In the genomic region with DNA sequence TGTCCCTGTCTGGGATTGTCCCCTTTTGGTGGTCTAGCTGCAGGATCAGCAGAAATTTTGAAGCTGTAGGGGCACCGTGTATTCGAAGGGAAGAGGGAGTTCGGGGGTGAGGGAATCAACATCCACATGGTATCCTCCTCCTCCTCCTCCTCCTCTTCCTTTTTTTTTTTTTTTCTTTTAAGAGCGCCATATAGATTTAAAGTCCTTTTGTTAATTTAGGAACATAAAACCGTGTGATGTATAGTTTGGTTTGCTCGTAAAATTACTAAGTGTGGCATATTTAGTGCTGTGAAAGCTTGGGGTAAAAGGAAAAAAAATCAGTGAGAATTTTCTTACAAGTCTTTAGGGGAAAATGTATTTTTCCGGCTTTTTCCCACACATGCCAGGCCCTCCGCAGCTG, we compare ENCODE assay signal across 3 cellular contexts.
TF ChIP-seq lines count a peak whose summit lies in the region.

No MANE protein-coding gene starts in this region.

TF ChIP-seq in SK-N-SH, 30 proteins besides CTCF, POLR2A, EP300 and RAD21:
- TF ChIP-seq RFX5 (IDR thresholded peaks at IDR 0.05; ENCODE audit: low read length) = no peak
- TF ChIP-seq SMC3 (IDR thresholded peaks at IDR 0.05; ENCODE audit: low read depth, low read length) = no peak
- TF ChIP-seq ELF1 (IDR thresholded peaks at IDR 0.05) = no peak
- TF ChIP-seq FOXM1 (IDR thresholded peaks at IDR 0.05; ENCODE audit: low read depth) = no peak
- TF ChIP-seq TAF1 (IDR thresholded peaks at IDR 0.05; ENCODE audit: borderline replicate concordance, low read depth, low read length) = no peak
- TF ChIP-seq SIN3A (IDR thresholded peaks at IDR 0.05; ENCODE audit: borderline replicate concordance, low read depth, low read length) = no peak
- TF ChIP-seq MEF2A (IDR thresholded peaks at IDR 0.05; ENCODE audit: borderline replicate concordance, low read depth) = no peak
- TF ChIP-seq RXRA (IDR thresholded peaks at IDR 0.05; ENCODE audit: borderline replicate concordance, low read depth) = no peak
- no peak for TF ChIP-seq MXI1 (IDR thresholded peaks at IDR 0.05; ENCODE audit: low read depth, low read length)
- TF ChIP-seq, protein P1, sequence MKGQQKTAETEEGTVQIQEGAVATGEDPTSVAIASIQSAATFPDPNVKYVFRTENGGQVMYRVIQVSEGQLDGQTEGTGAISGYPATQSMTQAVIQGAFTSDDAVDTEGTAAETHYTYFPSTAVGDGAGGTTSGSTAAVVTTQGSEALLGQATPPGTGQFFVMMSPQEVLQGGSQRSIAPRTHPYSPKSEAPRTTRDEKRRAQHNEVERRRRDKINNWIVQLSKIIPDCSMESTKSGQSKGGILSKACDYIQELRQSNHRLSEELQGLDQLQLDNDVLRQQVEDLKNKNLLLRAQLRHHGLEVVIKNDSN (IDR thresholded peaks at IDR 0.05; ENCODE audit: borderline replicate concordance, low read depth) = no peak
- TF ChIP-seq, protein P2, sequence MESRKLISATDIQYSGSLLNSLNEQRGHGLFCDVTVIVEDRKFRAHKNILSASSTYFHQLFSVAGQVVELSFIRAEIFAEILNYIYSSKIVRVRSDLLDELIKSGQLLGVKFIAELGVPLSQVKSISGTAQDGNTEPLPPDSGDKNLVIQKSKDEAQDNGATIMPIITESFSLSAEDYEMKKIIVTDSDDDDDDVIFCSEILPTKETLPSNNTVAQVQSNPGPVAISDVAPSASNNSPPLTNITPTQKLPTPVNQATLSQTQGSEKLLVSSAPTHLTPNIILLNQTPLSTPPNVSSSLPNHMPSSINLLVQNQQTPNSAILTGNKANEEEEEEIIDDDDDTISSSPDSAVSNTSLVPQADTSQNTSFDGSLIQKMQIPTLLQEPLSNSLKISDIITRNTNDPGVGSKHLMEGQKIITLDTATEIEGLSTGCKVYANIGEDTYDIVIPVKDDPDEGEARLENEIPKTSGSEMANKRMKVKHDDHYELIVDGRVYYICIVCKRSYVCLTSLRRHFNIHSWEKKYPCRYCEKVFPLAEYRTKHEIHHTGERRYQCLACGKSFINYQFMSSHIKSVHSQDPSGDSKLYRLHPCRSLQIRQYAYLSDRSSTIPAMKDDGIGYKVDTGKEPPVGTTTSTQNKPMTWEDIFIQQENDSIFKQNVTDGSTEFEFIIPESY (IDR thresholded peaks at IDR 0.05; ENCODE audit: borderline replicate concordance, low read depth) = no peak

TF ChIP-seq in SK-N-SH treated with all-trans-retinoic acid at 6 μM for 48 hours, 23 proteins besides CTCF, POLR2A, EP300 and RAD21:
- TF ChIP-seq ZFP3 (CRISPR knock-in tag; IDR thresholded peaks at IDR 0.05) (no peak), BACH2 (CRISPR knock-in tag; IDR thresholded peaks at IDR 0.05; ENCODE audit: borderline replicate concordance) (no peak), RARB (CRISPR knock-in tag; IDR thresholded peaks at IDR 0.05) (no peak)
TF ChIP-seq in SK-N-SH treated with all-trans-retinoic acid at 6 μM for 48 hours: peak in this region for 0.

TF ChIP-seq in H1, 55 proteins besides CTCF, POLR2A, EP300 and RAD21:
- TF ChIP-seq GTF2F1 (IDR thresholded peaks at IDR 0.05; ENCODE audit: borderline replicate concordance, low read depth, low read length) (no peak), ASH2L (IDR thresholded peaks at IDR 0.05; ENCODE audit: low read length) (no peak), KDM5A (IDR thresholded peaks at IDR 0.05; ENCODE audit: low read length) (no peak), EGR1 (IDR thresholded peaks at IDR 0.05; ENCODE audit: borderline replicate concordance, low read depth, low read length) (no peak), YY1 (IDR thresholded peaks at IDR 0.05; ENCODE audit: low read depth, low read length) (no peak), SRF (IDR thresholded peaks at IDR 0.05; ENCODE audit: low read depth, low read length) (no peak), SUZ12 (IDR thresholded peaks at IDR 0.05; ENCODE audit: low read length) (no peak), SP4 (IDR thresholded peaks at IDR 0.05; ENCODE audit: low read length) (no peak), RFX5 (IDR thresholded peaks at IDR 0.05; ENCODE audit: borderline replicate concordance, low read depth, low read length) (no peak), POLR2AphosphoS5 (IDR thresholded peaks at IDR 0.05; ENCODE audit: low read depth, low read length) (no peak), EZH2 (IDR thresholded peaks at IDR 0.05; ENCODE audit: low read depth, low read length, severe bottlenecking) (no peak), TAF1 (IDR thresholded peaks at IDR 0.05; ENCODE audit: low read depth, low read length) (no peak), CBX8 (IDR thresholded peaks at IDR 0.05; ENCODE audit: borderline replicate concordance, low read depth, low read length) (no peak), TEAD4 (IDR thresholded peaks at IDR 0.05; ENCODE audit: low read depth, low read length) (no peak)
TF ChIP-seq in H1: peak in this region for 0.
